Comparison of ENCODE assay signal across 11 cellular contexts in genomic region chr16:68406458-68407041, GRCh38.
DNase-seq lines count a peak whose midpoint lies in the region; ATAC-seq and TF ChIP-seq lines count a peak whose summit lies in the region.
"Had no signal": no experiment of that assay in that cellular context is flagged by ENCODE, and none has a peak within 500 bp of the region (broad histone marks: within the 10 kb centered on the region; RNA-seq: fewer than 3 reads in every experiment).

No MANE protein-coding gene starts in this region.

- no peaks in the 10 kb centered on the region for H3K4me1 ChIP-seq in RWPE2 (ENCODE audit: insufficient read depth, poor library complexity, severe bottlenecking)

- H3K27me3 ChIP-seq in RWPE2 (ENCODE audit: insufficient read depth, poor library complexity, severe bottlenecking) = peaks cover 5% of the 10 kb centered on the region

- DNase-seq in DMS53 (lab: John Stamatoyannopoulos, UW) (peak; percentile 47), DMS53 treated with DMSO at 0.1 percent for 48 hours (lab: John Stamatoyannopoulos, UW; ENCODE audit: unreplicated experiment) (no peak), RWPE2 (ENCODE audit: low spot score) (no peak), islet precursor cell (peak; percentile 76), superior temporal gyrus (ENCODE audit: extremely low spot score) (peak; percentile 42), germinal center (ENCODE audit: low spot score) (no peak), NCI-H2196 treated with DMSO at 0.1 percent for 48 hours (lab: John Stamatoyannopoulos, UW; ENCODE audit: unreplicated experiment) (no peak)
- no peak for DNase-seq in effector CD4-positive, alpha-beta T cell
- DNase-seq: activated effector memory CD4-positive, alpha-beta T cell treated with Interleukin-2 at 50 U/mL for 16 hours; stimulated activated CD4-positive, alpha-beta T cell treated with anti-CD3 and anti-CD28 coated beads, Interleukin-4, amount 100 ng/mL, for 24 hours had no signal

- ATAC-seq in RWPE2 (ENCODE audit: low read depth) = peak; percentile 36; the same call in 1 of the 3 replicates

- H3K9me3 ChIP-seq in RWPE2 (ENCODE audit: severe bottlenecking) = no peaks in the 10 kb centered on the region
- H3K9me3 ChIP-seq: esophagus muscularis mucosa had no signal

- H3K36me3 ChIP-seq in RWPE2 (ENCODE audit: low read depth) = no peaks in the 10 kb centered on the region
- H3K36me3 ChIP-seq: esophagus muscularis mucosa had no signal

- no peak overlapping the region for H3K27ac ChIP-seq in RWPE2 (ENCODE audit: poor library complexity, severe bottlenecking)
- H3K27ac ChIP-seq: esophagus muscularis mucosa had no signal

- no peak for TF ChIP-seq CTCF in RWPE2 (IDR thresholded peaks at IDR 0.05; ENCODE audit: poor library complexity, severe bottlenecking)

- H3K4me3 ChIP-seq in RWPE2 (ENCODE audit: severe bottlenecking) = no peak overlapping the region

Comparison
In these comparisons a context has a peak if more than half of its experiments do, and no peak if none do; other contexts are left out.
1. DNase-seq: peak in DMS53 (single experiment), islet precursor cell (single experiment) and superior temporal gyrus (single experiment); none in DMS53 treated with DMSO at 0.1 percent for 48 hours (single experiment), RWPE2 (single experiment), germinal center (single experiment), effector CD4-positive, alpha-beta T cell (single experiment) and NCI-H2196 treated with DMSO at 0.1 percent for 48 hours (single experiment).